11 cellular contexts compared by ENCODE assay signal in genomic region chr4:1981251-1982055, GRCh38. TPM values are rescaled to one million over a fixed set of nuclear protein-coding genes. Genes with fewer than 3 reads are reported as not detected.
DNase-seq lines count a peak whose midpoint lies in the region; ATAC-seq and TF ChIP-seq lines count a peak whose summit lies in the region.
"Had no signal": no experiment of that assay in that cellular context is flagged by ENCODE, and none has a peak within 500 bp of the region (broad histone marks: within the 10 kb centered on the region; RNA-seq: fewer than 3 reads in every experiment).

No MANE protein-coding gene starts in this region.

- ATAC-seq in CD8-positive, alpha-beta T cell: no peak
- no peak for ATAC-seq in HG02840 (IDR thresholded peaks at IDR 0.05; ENCODE audit: low FRiP score, unreplicated experiment)

- intact Hi-C loops in CD8-positive, alpha-beta T cell (cut with DNase I, micrococcal nuclease): no loop called here
- intact Hi-C loops in activated T-helper 1 cell treated with anti-CD3 and anti-CD28 coated beads, Interleukin-12 subunit alpha, Interleukin-12 subunit beta, Interleukin-2, Interleukin-4 antibody, amounts not matched to agents 30 ng/mL and 10 ng/mL and 1 ng/mL, durations not matched to agents 14 hours and 24 hours and 36 hours (cut with micrococcal nuclease): no loop called here

- no peaks in the 10 kb centered on the region for H3K4me1 Mint-ChIP-seq in CD8-positive, alpha-beta T cell (ENCODE audit: low read depth)
- no peaks in the 10 kb centered on the region for H3K4me1 Mint-ChIP-seq in activated T-helper 1 cell treated with anti-CD3 and anti-CD28 coated beads, Interleukin-12 subunit alpha, Interleukin-12 subunit beta, Interleukin-2, Interleukin-4 antibody, amounts not matched to agents 30 ng/mL and 10 ng/mL and 1 ng/mL, durations not matched to agents 14 hours and 24 hours and 36 hours (ENCODE audit: low read depth)

- H3K9me3 ChIP-seq in CD8-positive, alpha-beta T cell (ENCODE audit: low read length): no peaks in the 10 kb centered on the region
- no peaks in the 10 kb centered on the region for H3K9me3 ChIP-seq in SK-N-MC (ENCODE audit: low read depth, low read length)
- H3K9me3 ChIP-seq: neutrophil had no signal

- no peaks in the 10 kb centered on the region for H3K27me3 ChIP-seq in CD8-positive, alpha-beta T cell (ENCODE audit: insufficient read depth, low read length)
- H3K27me3 ChIP-seq: neutrophil had no signal

- no peak overlapping the region for H3K9ac ChIP-seq in SK-N-MC (ENCODE audit: insufficient read length)

- no peak overlapping the region for H3K4me3 ChIP-seq in CD8-positive, alpha-beta T cell (ENCODE audit: low read depth, low read length)
- H3K4me3 ChIP-seq in SK-N-MC: no peak overlapping the region

- TF ChIP-seq CTCF in CD8-positive, alpha-beta T cell (IDR thresholded peaks at IDR 0.05): no peak

- CTCF ChIA-PET in CD8-positive, alpha-beta T cell (lab: Charles Lee): no interaction called here

- peak overlapping the region; percentile 13 for H3K27ac Mint-ChIP-seq in CD8-positive, alpha-beta T cell
- no peak overlapping the region for H3K27ac Mint-ChIP-seq in activated T-helper 1 cell treated with anti-CD3 and anti-CD28 coated beads, Interleukin-12 subunit alpha, Interleukin-12 subunit beta, Interleukin-2, Interleukin-4 antibody, amounts not matched to agents 30 ng/mL and 10 ng/mL and 1 ng/mL, durations not matched to agents 14 hours and 24 hours and 36 hours

- H3K36me3 Mint-ChIP-seq in CD8-positive, alpha-beta T cell: peaks cover 66% of the 10 kb centered on the region
- peaks cover 27% of the 10 kb centered on the region for H3K36me3 Mint-ChIP-seq in activated T-helper 1 cell treated with anti-CD3 and anti-CD28 coated beads, Interleukin-12 subunit alpha, Interleukin-12 subunit beta, Interleukin-2, Interleukin-4 antibody, amounts not matched to agents 30 ng/mL and 10 ng/mL and 1 ng/mL, durations not matched to agents 14 hours and 24 hours and 36 hours (ENCODE audit: low read depth)

- H3K4me3 Mint-ChIP-seq in CD8-positive, alpha-beta T cell: no peak overlapping the region
- no peak overlapping the region for H3K4me3 Mint-ChIP-seq in activated T-helper 1 cell treated with anti-CD3 and anti-CD28 coated beads, Interleukin-12 subunit alpha, Interleukin-12 subunit beta, Interleukin-2, Interleukin-4 antibody, amounts not matched to agents 30 ng/mL and 10 ng/mL and 1 ng/mL, durations not matched to agents 14 hours and 24 hours and 36 hours

- H3K9me3 Mint-ChIP-seq in CD8-positive, alpha-beta T cell: no peaks in the 10 kb centered on the region
- no peaks in the 10 kb centered on the region for H3K9me3 Mint-ChIP-seq in activated T-helper 1 cell treated with anti-CD3 and anti-CD28 coated beads, Interleukin-12 subunit alpha, Interleukin-12 subunit beta, Interleukin-2, Interleukin-4 antibody, amounts not matched to agents 30 ng/mL and 10 ng/mL and 1 ng/mL, durations not matched to agents 14 hours and 24 hours and 36 hours

- no peak overlapping the region for H3K27ac ChIP-seq in CD8-positive, alpha-beta T cell (ENCODE audit: low read depth, low read length)
- H3K27ac ChIP-seq in SK-N-MC: peak overlapping the region; percentile 57; the same call in 1 of the 2 replicates
- H3K27ac ChIP-seq: neutrophil had no signal

- DNase-seq in A172 (ENCODE audit: low spot score) (peak; percentile 37), SK-N-MC (ENCODE audit: low read depth, low spot score) (no peak), foreskin melanocyte (peak; percentile 11), NCI-H446 treated with DMSO at 0.1 percent for 48 hours (lab: John Stamatoyannopoulos, UW) (no peak), NCI-H146 treated with DMSO at 0.1 percent for 48 hours (lab: John Stamatoyannopoulos, UW; ENCODE audit: unreplicated experiment) (no peak)
- no peak for DNase-seq in CD8-positive, alpha-beta T cell
- no peak for DNase-seq in activated T-helper 1 cell treated with anti-CD3 and anti-CD28 coated beads, Interleukin-12 subunit alpha, Interleukin-12 subunit beta, Interleukin-2, Interleukin-4 antibody, amounts not matched to agents 30 ng/mL and 10 ng/mL and 1 ng/mL, durations not matched to agents 14 hours and 24 hours and 36 hours (ENCODE audit: low spot score)
- DNase-seq: amygdala, KG1 had no signal

- POLR2A ChIA-PET in CD8-positive, alpha-beta T cell (lab: Charles Lee): no interaction called here

- no peaks in the 10 kb centered on the region for H3K27me3 Mint-ChIP-seq in CD8-positive, alpha-beta T cell (ENCODE audit: low read depth)
- no peaks in the 10 kb centered on the region for H3K27me3 Mint-ChIP-seq in activated T-helper 1 cell treated with anti-CD3 and anti-CD28 coated beads, Interleukin-12 subunit alpha, Interleukin-12 subunit beta, Interleukin-2, Interleukin-4 antibody, amounts not matched to agents 30 ng/mL and 10 ng/mL and 1 ng/mL, durations not matched to agents 14 hours and 24 hours and 36 hours (ENCODE audit: insufficient read depth)

- peaks cover 25% of the 10 kb centered on the region for H3K36me3 ChIP-seq in CD8-positive, alpha-beta T cell (ENCODE audit: insufficient read depth, low read length)
- H3K36me3 ChIP-seq in SK-N-MC (ENCODE audit: insufficient read depth, low read length): peaks cover 90% of the 10 kb centered on the region

- H3K4me1 ChIP-seq in CD8-positive, alpha-beta T cell (ENCODE audit: insufficient read depth, low read length): no peaks in the 10 kb centered on the region

RNA-seq across cellular contexts. Expression of gene NELFA, which starts 27.3 kb away (rescaled TPM):
- 18.1 and 20.5 TPM in 2 replicates for total RNA-seq in A172 (2014; rRNA removed; shearing (Covaris generic))
- 10 to 100 TPM; 39.0 to 45.8 TPM for total RNA-seq in CD8-positive, alpha-beta T cell
- total RNA-seq in activated T-helper 1 cell treated with anti-CD3 and anti-CD28 coated beads, Interleukin-12 subunit alpha, Interleukin-12 subunit beta, Interleukin-2, Interleukin-4 antibody, amounts not matched to agents 30 ng/mL and 10 ng/mL and 1 ng/mL, durations not matched to agents 14 hours and 24 hours and 36 hours: 52.9 and 55.4 TPM in 2 replicates

Comparison
In these comparisons a context has a peak if more than half of its experiments do, and no peak if none do; other contexts are left out.
1. DNase-seq: peak in A172 (single experiment) and foreskin melanocyte (single experiment); none in CD8-positive, alpha-beta T cell (0 of 7), SK-N-MC (single experiment), NCI-H446 treated with DMSO at 0.1 percent for 48 hours (single experiment), activated T-helper 1 cell treated with anti-CD3 and anti-CD28 coated beads, Interleukin-12 subunit alpha, Interleukin-12 subunit beta, Interleukin-2, Interleukin-4 antibody, amounts not matched to agents 30 ng/mL and 10 ng/mL and 1 ng/mL, durations not matched to agents 14 hours and 24 hours and 36 hours (single experiment) and NCI-H146 treated with DMSO at 0.1 percent for 48 hours (single experiment).